In the genomic region with DNA sequence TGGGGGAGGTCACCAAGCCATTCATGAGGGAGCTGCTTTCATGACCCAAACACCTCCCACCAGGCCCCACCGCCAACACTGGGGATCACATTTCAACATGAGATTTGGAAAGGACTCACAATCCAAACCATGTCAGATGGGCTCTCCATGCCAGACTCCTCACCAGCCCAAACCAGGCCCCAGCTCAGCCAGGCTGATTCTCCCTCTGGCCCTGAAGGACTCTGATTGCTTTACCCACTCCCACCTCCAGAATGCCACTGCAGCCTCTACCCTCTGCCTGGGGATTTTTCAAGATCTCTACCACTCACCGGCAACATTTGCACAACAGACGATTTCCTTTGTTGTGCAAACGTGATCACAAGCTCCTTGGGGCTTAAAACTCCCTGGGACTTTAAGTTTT, we compare ENCODE assay signal across 15 cellular contexts.
"Had no signal": no experiment of that assay in that cellular context is flagged by ENCODE, and none has a peak within 500 bp of the region (broad histone marks: within the 10 kb centered on the region; RNA-seq: fewer than 3 reads in every experiment).

No MANE protein-coding gene starts in this region.

- H3K27me3 ChIP-seq: gastrocnemius medialis, upper lobe of right lung had no signal

- H3K27ac ChIP-seq: gastrocnemius medialis, psoas muscle, sigmoid colon, upper lobe of right lung, WERI-Rb-1 had no signal

- H3K4me1 ChIP-seq: sigmoid colon, upper lobe of right lung had no signal

- DNase-seq: activated CD4-positive, alpha-beta T cell treated with anti-CD3 and anti-CD28 coated beads for 4 hours; activated CD8-positive, alpha-beta memory T cell treated with anti-CD3 and anti-CD28 coated beads, Interleukin-2, amount 50 U/mL, for 4 hours; activated CD8-positive, alpha-beta T cell treated with anti-CD3 and anti-CD28 coated beads for 36 hours; activated naive CD4-positive, alpha-beta T cell treated with Interleukin-2 at 50 U/mL for 16 hours; gastrocnemius medialis; mammary epithelial cell; mucosa of descending colon; naive thymus-derived CD8-positive, alpha-beta T cell; psoas muscle; sigmoid colon; stimulated activated CD4-positive, alpha-beta T cell treated with anti-CD3 and anti-CD28 coated beads, Interleukin-2, amount 100 ng/mL, for 24 hours; stimulated activated naive B cell treated with anti-CD40 and anti-IgM and Interleukin-4, amounts not matched to agents 10 μg/mL and 1 μg/mL and 100 μg/mL, for 72 hours; T-helper 1 cell; upper lobe of right lung; WERI-Rb-1 had no signal

- H3K36me3 ChIP-seq: gastrocnemius medialis, sigmoid colon, upper lobe of right lung, WERI-Rb-1 had no signal

- H3K4me3 ChIP-seq: gastrocnemius medialis, mucosa of descending colon, psoas muscle, sigmoid colon, upper lobe of right lung had no signal

- H3K9me3 ChIP-seq: gastrocnemius medialis, mucosa of descending colon, psoas muscle, sigmoid colon, upper lobe of right lung had no signal
